ENCODE assay signal across 19 cellular contexts in the genomic region with DNA sequence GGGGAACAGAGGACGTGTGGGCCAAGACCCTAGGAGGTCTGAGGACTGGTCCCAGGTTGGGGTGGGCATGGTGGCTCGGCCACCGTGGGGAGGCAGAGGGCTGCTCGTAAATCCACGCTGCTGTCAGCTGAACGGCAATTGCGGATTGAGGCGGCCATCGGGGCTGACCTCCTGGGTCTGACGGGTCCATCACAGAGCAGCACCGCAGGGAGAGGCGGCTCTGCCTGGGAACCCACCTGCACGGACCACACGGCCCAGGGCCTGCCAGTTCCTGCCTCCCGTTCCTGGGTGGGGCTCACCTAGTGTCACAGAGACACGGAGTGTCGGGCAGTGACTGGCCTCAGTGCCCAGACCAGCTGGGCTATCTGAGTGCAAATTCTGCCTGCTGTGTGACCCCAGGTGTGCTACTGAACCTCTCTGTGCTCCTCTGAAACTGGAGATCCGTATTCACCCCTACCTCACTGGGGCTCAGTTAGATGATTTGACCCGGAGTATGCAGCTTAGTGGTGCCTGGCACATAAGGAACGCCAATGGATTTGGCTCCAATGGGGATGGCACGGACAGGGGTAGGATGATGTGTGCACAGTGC. TPM values are rescaled to one million over a fixed set of nuclear protein-coding genes. Genes with fewer than 3 reads are reported as not detected.
DNase-seq lines count a peak whose midpoint lies in the region; ATAC-seq, FAIRE-seq and TF ChIP-seq lines count a peak whose summit lies in the region.
"Had no signal": no experiment of that assay in that cellular context is flagged by ENCODE, and none has a peak within 500 bp of the region (broad histone marks: within the 10 kb centered on the region; RNA-seq: fewer than 3 reads in every experiment).

No MANE protein-coding gene starts in this region.

- H2BK5ac ChIP-seq in H1 (ENCODE audit: low read depth, low read length) = no peak overlapping the region

- H3K27me3 Mint-ChIP-seq in activated naive CD8-positive, alpha-beta T cell = no peaks in the 10 kb centered on the region
- no peaks in the 10 kb centered on the region for H3K27me3 Mint-ChIP-seq in activated naive CD8-positive, alpha-beta T cell treated with anti-CD3 and anti-CD28 coated beads for 36 hours
- H3K27me3 Mint-ChIP-seq: B cell had no signal

- no peak for TF ChIP-seq POLR2A in HCT116 (IDR thresholded peaks at IDR 0.05; ENCODE audit: borderline replicate concordance, extremely low read depth, insufficient read depth, insufficient read length)
- TF ChIP-seq POLR2A in H1 (IDR thresholded peaks at IDR 0.05; ENCODE audit: control extremely low read depth in 1 of 2, low read depth in 2 of 2, low read length in 2 of 2) = no peak

- H3K36me3 Mint-ChIP-seq in activated naive CD8-positive, alpha-beta T cell = no peaks in the 10 kb centered on the region
- no peaks in the 10 kb centered on the region for H3K36me3 Mint-ChIP-seq in activated naive CD8-positive, alpha-beta T cell treated with anti-CD3 and anti-CD28 coated beads for 36 hours
- H3K36me3 Mint-ChIP-seq: CD8-positive, alpha-beta T cell had no signal

- FAIRE-seq in H1 (lab: Jason Lieb, UNC) = no peak
- FAIRE-seq: H54 had no signal

- H3K4me2 ChIP-seq in HCT116 (ENCODE audit: low read length) (no peak overlapping the region), H1 (ENCODE audit: insufficient read depth in 1 of 2, low read depth in 2 of 2, low read length in 2 of 2) (no peak overlapping the region)

- H3K56ac ChIP-seq in H1 (replicated peaks; ENCODE audit: insufficient read length, low read depth, low read length) = no peak overlapping the region

- no TSS peak for BruUV-seq in HCT116 (replicated peaks; lab: Mats Ljungman, UMichigan)

- H2BK20ac ChIP-seq in H1 (ENCODE audit: low read length) = no peak overlapping the region

- no peak overlapping the region for H3K4ac ChIP-seq in H1 (replicated peaks; ENCODE audit: insufficient read length, low read depth, low read length)

- no peak overlapping the region for H3K14ac ChIP-seq in H1 (ENCODE audit: insufficient read length)

- H2AK5ac ChIP-seq in H1 (ENCODE audit: low read depth, low read length) = no peak overlapping the region

- H3K4me3 ChIP-seq in HCT116 (replicated peaks in 1 of 2; ENCODE audit: low read depth in 1 of 2, low read length in 2 of 2) (no peak overlapping the region), H1 (ENCODE audit: extremely low read depth in 1 of 4, insufficient read depth in 2 of 4, low read depth in 3 of 4, low read length in 4 of 4) (no peak overlapping the region)
- H3K4me3 ChIP-seq: BLaER1 treated with 17β-estradiol and CSF1 and Interleukin-3, amounts not matched to agents 10 nM and 100 nM; GM23248 had no signal

- no peak overlapping the region for H4K91ac ChIP-seq in H1 (replicated peaks; ENCODE audit: insufficient read length, low read length)

- peak; percentile 15; the same call in 1 of the 2 replicates for TF ChIP-seq RAD21 in HCT116 (IDR thresholded peaks at IDR 0.05; ENCODE audit: low read depth)
- no peak; a peak in 1 of 4 replicates for TF ChIP-seq RAD21 in H1 (IDR thresholded peaks at IDR 0.05 in 1 of 2, conservative IDR thresholded peaks at IDR 0.05 in 1 of 2; ENCODE audit: low read depth in 2 of 2, low read length in 2 of 2)

- no peaks in the 10 kb centered on the region for H3K9me3 ChIP-seq in HCT116 (ENCODE audit: control insufficient read depth in 1 of 2, insufficient read depth in 1 of 2, low read depth in 1 of 2, low read length in 2 of 2)
- no peaks in the 10 kb centered on the region for H3K9me3 ChIP-seq in H1 (ENCODE audit: insufficient read depth in 2 of 2, low read depth in 1 of 2, low read length in 1 of 2)
- H3K9me3 ChIP-seq: BLaER1 treated with 17β-estradiol and CSF1 and Interleukin-3, amounts not matched to agents 10 nM and 100 nM had no signal

- ATAC-seq in HCT116 (no peak), GM18517 (IDR thresholded peaks at IDR 0.05; ENCODE audit: unreplicated experiment) (no peak), HG02938 (IDR thresholded peaks at IDR 0.05; ENCODE audit: unreplicated experiment) (no peak)
- ATAC-seq: CD8-positive, alpha-beta T cell had no signal

- H3K18ac ChIP-seq in H1 (ENCODE audit: extremely low read depth, low read length) = no peak overlapping the region

- intact Hi-C loops in HCT116 (cut with micrococcal nuclease) = no loop called here

- H3K4me1 Mint-ChIP-seq in activated naive CD8-positive, alpha-beta T cell (ENCODE audit: low read depth) = peaks cover 2% of the 10 kb centered on the region
- peaks cover 4% of the 10 kb centered on the region for H3K4me1 Mint-ChIP-seq in activated naive CD8-positive, alpha-beta T cell treated with anti-CD3 and anti-CD28 coated beads for 36 hours

- H3K27ac Mint-ChIP-seq in activated naive CD8-positive, alpha-beta T cell = peak overlapping the region; percentile 46
- no peak overlapping the region for H3K27ac Mint-ChIP-seq in activated naive CD8-positive, alpha-beta T cell treated with anti-CD3 and anti-CD28 coated beads for 36 hours
- H3K27ac Mint-ChIP-seq: B cell; CD8-positive, alpha-beta T cell had no signal

- H2BK15ac ChIP-seq in H1 (ENCODE audit: low read length) = no peak overlapping the region

- RAD21 ChIA-PET in HCT116 (lab: Charles Lee; ENCODE audit: low non-redundant PET in 1 of 2, low total read pairs in 2 of 2, uncharacterized antibody in 2 of 2, unreplicated experiment in 2 of 2) = no interaction called here

- no peak overlapping the region for H4K5ac ChIP-seq in H1 (ENCODE audit: insufficient read length, low read depth, low read length)

- H2BK12ac ChIP-seq in H1 (ENCODE audit: low read depth, low read length) = no peak overlapping the region

- H2BK120ac ChIP-seq in H1 (replicated peaks; ENCODE audit: low read depth, low read length) = no peak overlapping the region

- H2AFZ ChIP-seq in HCT116 (ENCODE audit: low read depth, low read length, poor library complexity, severe bottlenecking) = no peak overlapping the region
- no peak overlapping the region for H2AFZ ChIP-seq in H1 (ENCODE audit: low read length)
- H2AFZ ChIP-seq: GM23248 had no signal

- no peak overlapping the region for H3K23ac ChIP-seq in H1 (ENCODE audit: insufficient read length)

- 87% methylated on average over 21 of the region's 21 CpGs; no CpG with 5 or more reads in 1 of the 2 experiments for WGBS in H1 (ENCODE audit: extremely low coverage in 1 of 2, insufficient coverage in 1 of 2, insufficient read length in 1 of 2, insufficient replicate concordance in 2 of 2, low coverage in 1 of 2, low lambda C conversion rate in 2 of 2, missing lambda C conversion rate in 1 of 2), 2 experiments

- H4K8ac ChIP-seq in H1 (ENCODE audit: extremely low read depth, insufficient read depth, low read length) = no peak overlapping the region; the same call in 1 of the 2 replicates

- H3K9me3 Mint-ChIP-seq in activated naive CD8-positive, alpha-beta T cell (ENCODE audit: low read depth) = no peaks in the 10 kb centered on the region
- no peaks in the 10 kb centered on the region for H3K9me3 Mint-ChIP-seq in activated naive CD8-positive, alpha-beta T cell treated with anti-CD3 and anti-CD28 coated beads for 36 hours
- H3K9me3 Mint-ChIP-seq: CD8-positive, alpha-beta T cell had no signal

- H3K36me3 ChIP-seq in HCT116 (ENCODE audit: control insufficient read depth in 1 of 2, insufficient read depth in 2 of 2, low read length in 2 of 2) (no peaks in the 10 kb centered on the region), H1 (ENCODE audit: control insufficient read depth in 2 of 4, insufficient read depth in 4 of 4, low read length in 3 of 4) (no peaks in the 10 kb centered on the region)
- H3K36me3 ChIP-seq: BLaER1 treated with 17β-estradiol and CSF1 and Interleukin-3, amounts not matched to agents 10 nM and 100 nM had no signal

- H3K27ac ChIP-seq in HCT116 (ENCODE audit: low read depth, low read length) (no peak overlapping the region), H1 (ENCODE audit: low read depth, low read length) (no peak overlapping the region)
- H3K27ac ChIP-seq: 22Rv1; BLaER1 treated with 17β-estradiol and CSF1 and Interleukin-3, amounts not matched to agents 10 nM and 100 nM; GM23248; HL-60 had no signal

- POLR2A ChIA-PET in HCT116 (lab: Charles Lee) = no interaction called here
- POLR2A ChIA-PET in H1 (lab: Charles Lee; ENCODE audit: partially characterized antibody) = no interaction called here

- H4K20me1 ChIP-seq in HCT116 (ENCODE audit: insufficient read depth) (no peaks in the 10 kb centered on the region), H1 (replicated peaks in 1 of 2; ENCODE audit: control insufficient read depth in 1 of 2, insufficient read depth in 2 of 2, low read length in 2 of 2) (peaks cover 0 to 7% of the 10 kb centered on the region in 2 experiments)

- H3K79me1 ChIP-seq in H1 (ENCODE audit: low read depth, low read length) = no peaks in the 10 kb centered on the region

- DNase-seq in activated naive CD8-positive, alpha-beta T cell treated with anti-CD3 and anti-CD28 coated beads for 36 hours = no peak
- DNase-seq in HCT116 (ENCODE audit: low read depth, low spot score) (no peak), H1 (ENCODE audit: low read depth in 1 of 2, low spot score in 2 of 2) (no peak)
- no peak for DNase-seq in activated CD8-positive, alpha-beta memory T cell treated with anti-CD3 and anti-CD28 coated beads, Interleukin-2, amount 50 U/mL, for 48 hours
- DNase-seq: Calu3; CD8-positive, alpha-beta T cell; DMS79 treated with DMSO at 0.1 percent for 48 hours; GF-D8; GM23248; IMR-90; KBM-7 had no signal

- H3K4me1 ChIP-seq in HCT116 (ENCODE audit: control insufficient read depth in 1 of 2, insufficient read depth in 2 of 2, low read length in 2 of 2) = no peaks in the 10 kb centered on the region
- H3K4me1 ChIP-seq in H1 (replicated peaks in 1 of 4; ENCODE audit: control insufficient read depth in 3 of 4, insufficient read depth in 4 of 4, low read length in 3 of 4) = peaks cover 0 to under 1% (median 0%) of the 10 kb centered on the region in 4 experiments; a peak in 2 of 7 replicates

- CTCF ChIA-PET in HCT116 (lab: Charles Lee) = no interaction called here
- CTCF ChIA-PET in H1 (lab: Charles Lee; ENCODE audit: partially characterized antibody) = interaction anchor here (0.6 to 1.6 kb wide), 4 partner anchors 21 to 1634 kb away, joined by 3 to 5 read pairs (median 4); no protein-coding TSS in a partner anchor

- no peak for TF ChIP-seq EP300 in H1 (IDR thresholded peaks at IDR 0.05; ENCODE audit: borderline replicate concordance in 1 of 2, low read depth in 2 of 2, low read length in 2 of 2)

- no peaks in the 10 kb centered on the region for H3K9me2 ChIP-seq in HCT116 (ENCODE audit: insufficient read depth)

- no peak overlapping the region for H3K4me3 Mint-ChIP-seq in activated naive CD8-positive, alpha-beta T cell
- no peak overlapping the region for H3K4me3 Mint-ChIP-seq in activated naive CD8-positive, alpha-beta T cell treated with anti-CD3 and anti-CD28 coated beads for 36 hours
- H3K4me3 Mint-ChIP-seq: B cell; CD8-positive, alpha-beta T cell had no signal

- no peak overlapping the region for H3K9ac ChIP-seq in HCT116 (ENCODE audit: low read length)
- H3K9ac ChIP-seq in H1 (replicated peaks in 1 of 4; ENCODE audit: extremely low read depth in 1 of 4, low read depth in 3 of 4, low read length in 3 of 4) = no peak overlapping the region
- H3K9ac ChIP-seq: GM23248 had no signal

- TF ChIP-seq CTCF in HCT116 (IDR thresholded peaks at IDR 0.05 in 2 of 3, conservative IDR thresholded peaks at IDR 0.05 in 1 of 3; ENCODE audit: borderline replicate concordance in 1 of 3, insufficient read depth in 1 of 3, low read depth in 2 of 3, low read length in 2 of 3) = no peak
- peak in 1 of 3 experiments; percentile 7; a peak in 1 of 4 replicates for TF ChIP-seq CTCF in H1 (IDR thresholded peaks at IDR 0.05; ENCODE audit: control extremely low read depth in 1 of 3, insufficient read depth in 1 of 3, low read depth in 1 of 3, low read length in 3 of 3)

- no peaks in the 10 kb centered on the region for H3K23me2 ChIP-seq in H1 (ENCODE audit: low read depth, low read length)

- H3K79me2 ChIP-seq in HCT116 (ENCODE audit: insufficient read depth, low read length) = no peaks in the 10 kb centered on the region
- no peaks in the 10 kb centered on the region for H3K79me2 ChIP-seq in H1 (ENCODE audit: control insufficient read depth in 1 of 2, insufficient read depth in 2 of 2, low read length in 2 of 2)

- H3K27me3 ChIP-seq in HCT116 (ENCODE audit: insufficient read depth, low read length) (0 out of 2 replicates have a peak, but pooled peaks cover 4% of the 10 kb centered on the region), H1 (replicated peaks in 1 of 4; ENCODE audit: control insufficient read depth in 3 of 4, extremely low read depth in 1 of 4, insufficient read depth in 3 of 4, low read length in 3 of 4) (peaks cover 0 to 1% (median 0%) of the 10 kb centered on the region in 4 experiments; a peak in 1 of 7 replicates)
- H3K27me3 ChIP-seq: BLaER1 treated with 17β-estradiol and CSF1 and Interleukin-3, amounts not matched to agents 10 nM and 100 nM had no signal

RNA-seq across cellular contexts. Expression of gene KIF26A, which starts 53.1 kb away (rescaled TPM):
- under 1 TPM; 0.89 to 0.94 TPM for total RNA-seq in activated naive CD8-positive, alpha-beta T cell treated with anti-CD3 and anti-CD28 coated beads for 36 hours
- 10.2 TPM for total RNA-seq in HCT116 (2021; ENCODE audit: unreplicated experiment)
- polyA plus RNA-seq in HCT116 (2012) = 4.3 and 4.8 TPM in 2 replicates
- 41.6 and 42.3 TPM in 2 replicates for total RNA-seq in H1 (2021; fragmentation: NEBNext Ultra II Directional; extraction: Animal tissue kit (Norgen Biotek cat#: 25700))
- polyA plus RNA-seq in H1 (2011; rRNA removed) = 11.5 and 25.9 TPM in 2 replicates
- polyA plus RNA-seq in H1 (2011; cell fraction: cytosol; rRNA removed) = 18.3 TPM
- 49.7 TPM for polyA plus RNA-seq in H1 (2011; cell fraction: nucleus; rRNA removed)
- polyA plus RNA-seq in H1 (2012, experiment 1 of 2) = 14.7 to 22.6 TPM (median 20.0 TPM) in 4 replicates
- polyA plus RNA-seq in H1 (2012, experiment 2 of 2) = 16.2 TPM
- polyA plus RNA-seq in H1 (2013, experiment 1 of 2) = 13.6 TPM
- polyA plus RNA-seq in H1 (2013, experiment 2 of 2) = 12.8 TPM
- 2.8 and 6.1 TPM in 2 replicates for polyA minus RNA-seq in H1 (2011; rRNA and poly(A)+ RNA removed)
- polyA minus RNA-seq in H1 (2011; cell fraction: cytosol; rRNA and poly(A)+ RNA removed) = 24.9 TPM
- 24.4 TPM for polyA minus RNA-seq in H1 (2011; cell fraction: nucleus; rRNA and poly(A)+ RNA removed)
- total RNA-seq: B cell, GM23248, IMR-90 had no signal
- polyA plus RNA-seq: GM23248, IMR-90 had no signal
